In the genomic region with DNA sequence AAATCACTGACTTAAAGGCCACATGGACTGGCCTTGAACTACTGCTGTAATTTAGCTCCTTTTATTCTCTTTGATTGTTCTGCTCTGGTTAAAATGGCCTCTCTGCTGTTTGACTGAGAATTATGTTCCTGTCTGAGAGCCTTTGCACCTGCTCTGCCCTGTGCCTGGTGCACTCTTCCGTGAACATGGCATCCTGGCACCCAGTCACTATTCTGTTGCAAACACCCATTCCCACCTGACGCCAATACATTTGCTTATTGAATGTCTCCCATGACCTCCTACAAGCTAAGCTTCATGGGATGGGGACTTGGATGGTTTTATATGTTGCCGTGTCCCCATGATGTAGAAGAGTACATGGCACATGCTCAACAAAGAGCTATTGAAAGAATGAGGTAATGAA, we compare ENCODE assay signal across 26 cellular contexts. TPM values are rescaled to one million over a fixed set of nuclear protein-coding genes. Genes with fewer than 3 reads are reported as not detected.
"Had no signal": no experiment of that assay in that cellular context is flagged by ENCODE, and none has a peak within 500 bp of the region (broad histone marks: within the 10 kb centered on the region; RNA-seq: fewer than 3 reads in every experiment).

No MANE protein-coding gene starts in this region.

- H3K27ac ChIP-seq: cardiac muscle cell, heart right ventricle, ovary, prostate gland, right atrium auricular region, thyroid gland, uterus had no signal

- H3K27me3 ChIP-seq: ovary, right atrium auricular region, thyroid gland, uterus had no signal

- H3K36me3 ChIP-seq: cardiac muscle cell, heart right ventricle, ovary, prostate gland, right atrium auricular region, thyroid gland, uterus had no signal

- H3K27ac Mint-ChIP-seq: activated CD4-positive, alpha-beta memory T cell treated with anti-CD3 and anti-CD28 coated beads, Interleukin-2, amount 10 ng/mL, durations not matched to agents 7 days and 5 days; activated CD4-positive, alpha-beta T cell treated with anti-CD3 and anti-CD28 coated beads, Interleukin-2, amount 10 ng/mL, durations not matched to agents 24 days and 14 days; activated CD8-positive, alpha-beta memory T cell treated with anti-CD3 and anti-CD28 coated beads, Interleukin-2, amount 10 ng/mL, durations not matched to agents 7 days and 5 days; activated naive CD4-positive, alpha-beta T cell treated with anti-CD3 and anti-CD28 coated beads, Interleukin-2, amount 10 ng/mL, durations not matched to agents 7 days and 5 days; endodermal cell; mesothelial cell of epicardium; naive thymus-derived CD8-positive, alpha-beta T cell had no signal

- H3K4me3 ChIP-seq: cardiac muscle cell, heart right ventricle, ovary, prostate gland, right atrium auricular region, thyroid gland, uterus had no signal

- H3K9me3 Mint-ChIP-seq: activated CD4-positive, alpha-beta memory T cell treated with anti-CD3 and anti-CD28 coated beads, Interleukin-2, amount 10 ng/mL, durations not matched to agents 7 days and 5 days; activated CD4-positive, alpha-beta T cell treated with anti-CD3 and anti-CD28 coated beads, Interleukin-2, amount 10 ng/mL, durations not matched to agents 24 days and 14 days; activated naive CD4-positive, alpha-beta T cell treated with anti-CD3 and anti-CD28 coated beads, Interleukin-2, amount 10 ng/mL, durations not matched to agents 7 days and 5 days; endodermal cell; mesothelial cell of epicardium; naive thymus-derived CD8-positive, alpha-beta T cell had no signal

- H3K9me3 ChIP-seq: heart right ventricle, prostate gland, right atrium auricular region, thyroid gland, uterus had no signal

- DNase-seq: activated CD4-positive, alpha-beta memory T cell treated with anti-CD3 and anti-CD28 coated beads, Interleukin-2, amount 10 ng/mL, durations not matched to agents 7 days and 5 days; activated CD4-positive, alpha-beta T cell treated with anti-CD3 and anti-CD28 coated beads, Interleukin-2, amount 10 ng/mL, durations not matched to agents 24 days and 14 days; activated CD8-positive, alpha-beta memory T cell treated with anti-CD3 and anti-CD28 coated beads, Interleukin-2, amount 10 ng/mL, durations not matched to agents 7 days and 5 days; activated effector memory CD4-positive, alpha-beta T cell treated with anti-CD3 and anti-CD28 coated beads, Interleukin-2, amount 50 U/mL, for 16 hours; activated naive CD4-positive, alpha-beta T cell treated with anti-CD3 and anti-CD28 coated beads, Interleukin-2, amount 10 ng/mL, durations not matched to agents 7 days and 5 days; activated T-cell treated with anti-CD3 and anti-CD28 coated beads for 4 hours; amygdala; cortex of kidney; endodermal cell; foreskin fibroblast; heart right ventricle; kidney; naive thymus-derived CD8-positive, alpha-beta T cell; ovary; stimulated activated CD4-positive, alpha-beta T cell treated with anti-CD3 and anti-CD28 coated beads, Interleukin-12 subunit alpha, Interleukin-12 subunit beta, amount 100 ng/mL, for 4 hours; stimulated activated CD4-positive, alpha-beta T cell treated with anti-CD3 and anti-CD28 coated beads, Interleukin-4, amount 100 ng/mL, for 4 hours; stimulated activated naive CD8-positive, alpha-beta T cell treated with anti-CD3 and anti-CD28 coated beads, Interleukin-15, Interleukin-2, amounts not matched to agents 100 U/mL and 50 U/mL, for 24 hours; thyroid gland; uterus had no signal

- ATAC-seq: activated CD4-positive, CD25-positive, alpha-beta regulatory T cell treated with anti-CD3 and anti-CD28 coated beads, Interleukin-2, amount 50 U/mL, for 24 hours; activated CD8-positive, alpha-beta memory T cell treated with anti-CD3 and anti-CD28 coated beads, Interleukin-2, amount 10 ng/mL, durations not matched to agents 7 days and 5 days; heart right ventricle; naive thymus-derived CD8-positive, alpha-beta T cell; stimulated activated naive CD8-positive, alpha-beta T cell treated with anti-CD3 and anti-CD28 coated beads, Interleukin-15, Interleukin-2, amounts not matched to agents 100 U/mL and 50 U/mL, for 24 hours had no signal

- H3K4me1 Mint-ChIP-seq: activated CD4-positive, alpha-beta memory T cell treated with anti-CD3 and anti-CD28 coated beads, Interleukin-2, amount 10 ng/mL, durations not matched to agents 7 days and 5 days; activated CD4-positive, alpha-beta T cell treated with anti-CD3 and anti-CD28 coated beads, Interleukin-2, amount 10 ng/mL, durations not matched to agents 24 days and 14 days; activated CD8-positive, alpha-beta memory T cell treated with anti-CD3 and anti-CD28 coated beads, Interleukin-2, amount 10 ng/mL, durations not matched to agents 7 days and 5 days; activated naive CD4-positive, alpha-beta T cell treated with anti-CD3 and anti-CD28 coated beads, Interleukin-2, amount 10 ng/mL, durations not matched to agents 7 days and 5 days; naive thymus-derived CD8-positive, alpha-beta T cell had no signal

- H3K36me3 Mint-ChIP-seq: activated CD8-positive, alpha-beta memory T cell treated with anti-CD3 and anti-CD28 coated beads, Interleukin-2, amount 10 ng/mL, durations not matched to agents 7 days and 5 days; activated naive CD4-positive, alpha-beta T cell treated with anti-CD3 and anti-CD28 coated beads, Interleukin-2, amount 10 ng/mL, durations not matched to agents 7 days and 5 days; mesothelial cell of epicardium; naive thymus-derived CD8-positive, alpha-beta T cell had no signal

- H3K4me3 Mint-ChIP-seq: activated CD4-positive, alpha-beta memory T cell treated with anti-CD3 and anti-CD28 coated beads, Interleukin-2, amount 10 ng/mL, durations not matched to agents 7 days and 5 days; activated CD4-positive, alpha-beta T cell treated with anti-CD3 and anti-CD28 coated beads, Interleukin-2, amount 10 ng/mL, durations not matched to agents 24 days and 14 days; activated CD8-positive, alpha-beta memory T cell treated with anti-CD3 and anti-CD28 coated beads, Interleukin-2, amount 10 ng/mL, durations not matched to agents 7 days and 5 days; activated naive CD4-positive, alpha-beta T cell treated with anti-CD3 and anti-CD28 coated beads, Interleukin-2, amount 10 ng/mL, durations not matched to agents 7 days and 5 days; endodermal cell; mesothelial cell of epicardium; naive thymus-derived CD8-positive, alpha-beta T cell had no signal

- H3K4me1 ChIP-seq: prostate gland, right atrium auricular region, thyroid gland, uterus had no signal

RNA-seq across cellular contexts. Expression of a gene that starts 20.1 kb away (rescaled TPM):
- total RNA-seq: activated CD4-positive, alpha-beta memory T cell treated with anti-CD3 and anti-CD28 coated beads, Interleukin-2, amount 10 ng/mL, durations not matched to agents 7 days and 5 days; activated CD4-positive, alpha-beta T cell treated with anti-CD3 and anti-CD28 coated beads, Interleukin-2, amount 10 ng/mL, durations not matched to agents 24 days and 14 days; activated CD8-positive, alpha-beta memory T cell treated with anti-CD3 and anti-CD28 coated beads, Interleukin-2, amount 10 ng/mL, durations not matched to agents 7 days and 5 days; cardiac muscle cell; endodermal cell; heart right ventricle; naive thymus-derived CD8-positive, alpha-beta T cell; right atrium auricular region; subcutaneous adipose tissue; T-helper 2 cell treated with Interferon-gamma antibody and Interleukin-4, amounts not matched to agents 100 ng/mL and 5 ng/mL, for 36 hours; thyroid gland had no signal
- polyA plus RNA-seq: cardiac muscle cell had no signal

RNA-seq across cellular contexts. Expression of a gene that starts 43.8 kb away (rescaled TPM):
- polyA plus RNA-seq: cardiac muscle cell had no signal
